ENCODE assay signal across 23 cellular contexts in genomic region chr11:75606099-75606498, GRCh38.
"Had no signal": no experiment of that assay in that cellular context is flagged by ENCODE, and none has a peak within 500 bp of the region (broad histone marks: within the 10 kb centered on the region; RNA-seq: fewer than 3 reads in every experiment).

No MANE protein-coding gene starts in this region.

- ATAC-seq: HepG2 had no signal

- H3K27me3 ChIP-seq: SJSA1 had no signal

- H3K27ac ChIP-seq: SJSA1, SK-N-MC had no signal

- H3K36me3 ChIP-seq: SJSA1 had no signal

- H3K4me3 ChIP-seq: SJSA1, SK-N-MC had no signal

- H3K4me3 Mint-ChIP-seq: IgD-negative memory B cell had no signal

- H3K4me1 Mint-ChIP-seq: IgD-negative memory B cell had no signal

- H3K9me3 ChIP-seq: SJSA1 had no signal

- DNase-seq: Karpas-422, KBM-7, MM.1S, NCI-H1092 treated with DMSO at 0.1 percent for 48 hours, NCI-H1436, NCI-H187, NCI-H2029, NCI-H2081 treated with DMSO at 0.1 percent for 48 hours, NCI-H2171, NCI-H226, NCI-H446, NCI-H510A, NCI-H524 treated with DMSO at 0.1 percent for 48 hours, NCI-H69, NCI-H774, Right ventricle myocardium superior, RPMI8226, SIG-M5, SW 1271 had no signal

- H3K36me3 Mint-ChIP-seq: IgD-negative memory B cell had no signal
